ENCODE assay signal across 8 cellular contexts in the genomic region with DNA sequence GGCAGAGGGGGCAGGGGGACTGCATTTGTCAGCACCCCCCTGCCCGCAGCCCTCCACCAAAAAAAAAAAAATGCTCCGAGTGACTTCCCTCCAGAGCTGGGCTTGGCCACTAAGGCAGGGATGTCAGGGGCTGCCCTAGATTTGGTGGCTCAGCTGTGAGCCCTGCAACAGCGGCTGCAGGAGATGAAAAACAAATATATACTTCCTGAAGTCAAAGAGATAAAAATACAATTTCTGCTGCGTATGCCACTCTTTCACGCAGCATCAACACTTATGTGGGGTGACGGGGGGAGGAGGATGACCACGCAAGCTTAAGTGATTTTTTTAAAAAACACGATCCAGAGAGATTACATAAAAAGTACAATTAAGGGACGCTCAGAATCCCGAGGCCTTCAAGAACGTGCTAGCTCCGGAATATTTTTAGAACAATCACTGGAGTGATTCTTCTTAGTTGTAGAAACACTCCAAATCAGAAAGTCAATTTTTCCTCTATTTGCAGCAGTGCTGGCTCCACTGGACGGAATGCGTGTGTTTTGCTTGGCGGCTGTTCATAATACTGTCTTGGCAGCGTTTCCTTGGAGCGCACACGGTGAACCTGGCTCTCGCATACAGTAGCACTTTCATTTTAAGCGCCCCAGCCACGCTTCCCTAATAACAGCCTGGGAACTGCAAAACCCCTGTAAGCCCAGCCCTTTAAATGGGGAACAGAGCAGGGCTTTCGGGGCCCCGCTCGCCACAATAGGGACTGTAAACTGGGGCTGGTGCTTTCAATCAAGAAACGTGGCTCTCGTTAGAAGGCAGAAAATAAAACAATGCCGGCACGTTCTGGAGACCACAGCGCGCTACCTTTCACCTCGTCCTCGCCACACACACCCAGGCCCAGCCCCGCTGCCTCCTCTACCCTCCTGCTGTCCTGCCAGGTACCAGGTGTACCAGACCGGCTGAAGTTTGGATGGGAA.
DNase-seq lines count a peak whose midpoint lies in the region; ATAC-seq lines count a peak whose summit lies in the region.

No MANE protein-coding gene starts in this region.

- H3K27me3 Mint-ChIP-seq in CD4-positive, CD25-positive, alpha-beta regulatory T cell: no peaks in the 10 kb centered on the region
- H3K27me3 Mint-ChIP-seq in immature natural killer cell (ENCODE audit: low read depth in 3 of 3): peaks cover 0 to 5% (median 2%) of the 10 kb centered on the region in 3 donors

- H3K27ac Mint-ChIP-seq in CD4-positive, CD25-positive, alpha-beta regulatory T cell: peak overlapping the region; percentile 97 to 100 (median 99)
- peak overlapping the region; percentile 50 to 93 (median 82) for H3K27ac Mint-ChIP-seq in immature natural killer cell

- peak overlapping the region; percentile 92 for H3K27ac ChIP-seq in CD4-positive, CD25-positive, alpha-beta regulatory T cell (ENCODE audit: insufficient read depth, low read length, poor library complexity, severe bottlenecking)
- H3K27ac ChIP-seq in angular gyrus (ENCODE audit: low read depth, low read length): peak overlapping the region; percentile 34

- H3K36me3 Mint-ChIP-seq in CD4-positive, CD25-positive, alpha-beta regulatory T cell: peaks cover 28% of the 10 kb centered on the region
- no peaks in the 10 kb centered on the region for H3K36me3 Mint-ChIP-seq in immature natural killer cell

- DNase-seq in CD4-positive, CD25-positive, alpha-beta regulatory T cell: peak; percentile 42 to 77 (median 71)
- DNase-seq in NCI-H1694 (lab: John Stamatoyannopoulos, UW): peak; percentile 90
- peak in 2 of 3 donors; percentile 6 to 21 for DNase-seq in immature natural killer cell
- peak; percentile 43 for DNase-seq in stimulated activated naive CD4-positive, alpha-beta T cell treated with Interleukin-2 at 50 U/mL for 16 hours (lab: John Stamatoyannopoulos, UW)
- DNase-seq in cortex of kidney (lab: John Stamatoyannopoulos, UW): no peak
- no peak for DNase-seq in foreskin melanocyte
- no peak for DNase-seq in T-helper 9 cell

- H3K4me3 Mint-ChIP-seq in CD4-positive, CD25-positive, alpha-beta regulatory T cell: peak overlapping the region; percentile 88 to 96 (median 90)
- peak overlapping the region; percentile 76 to 90 (median 78) for H3K4me3 Mint-ChIP-seq in immature natural killer cell

- no peaks in the 10 kb centered on the region for H3K27me3 ChIP-seq in CD4-positive, CD25-positive, alpha-beta regulatory T cell (ENCODE audit: control insufficient read depth, insufficient read depth, low read length)

- peaks cover 99% of the 10 kb centered on the region for H3K4me1 ChIP-seq in CD4-positive, CD25-positive, alpha-beta regulatory T cell (ENCODE audit: control insufficient read depth, insufficient read depth, low read length, poor library complexity, severe bottlenecking)

- H3K4me1 Mint-ChIP-seq in CD4-positive, CD25-positive, alpha-beta regulatory T cell: peaks cover 41 to 97% (median 73%) of the 10 kb centered on the region in 4 donors
- H3K4me1 Mint-ChIP-seq in immature natural killer cell: peaks cover 95 to 97% of the 10 kb centered on the region in 2 donors

- ATAC-seq in CD4-positive, CD25-positive, alpha-beta regulatory T cell (ENCODE audit: low read depth in 2 of 2): peak; percentile 33 to 51

- H3K36me3 ChIP-seq in CD4-positive, CD25-positive, alpha-beta regulatory T cell (ENCODE audit: control insufficient read depth, insufficient read depth, low read length): peaks cover 22% of the 10 kb centered on the region

- no peaks in the 10 kb centered on the region for H3K9me3 ChIP-seq in CD4-positive, CD25-positive, alpha-beta regulatory T cell (ENCODE audit: control insufficient read depth in 2 of 2, low read length in 2 of 2)

- H3K9me3 Mint-ChIP-seq in CD4-positive, CD25-positive, alpha-beta regulatory T cell: no peaks in the 10 kb centered on the region
- no peaks in the 10 kb centered on the region for H3K9me3 Mint-ChIP-seq in immature natural killer cell

- peak overlapping the region; percentile 84 for H3K4me3 ChIP-seq in CD4-positive, CD25-positive, alpha-beta regulatory T cell (ENCODE audit: low read depth, low read length)

Comparison
In these comparisons a context has a peak if more than half of its experiments do, and no peak if none do; other contexts are left out.
1. DNase-seq: peak in CD4-positive, CD25-positive, alpha-beta regulatory T cell (3 of 3), NCI-H1694 (single experiment), immature natural killer cell (2 of 3) and stimulated activated naive CD4-positive, alpha-beta T cell treated with Interleukin-2 at 50 U/mL for 16 hours (single experiment); none in cortex of kidney (single experiment), foreskin melanocyte (single experiment) and T-helper 9 cell (single experiment).